Comparison of ENCODE assay signal across 1 cellular context in genomic region chr10:116599991-116600390, GRCh38.
TF ChIP-seq lines count a peak whose summit lies in the region.

No MANE protein-coding gene starts in this region.

TF ChIP-seq in GM23338, 12 proteins besides CTCF, POLR2A, EP300 and RAD21 (continued from another document):
- TF ChIP-seq ZNF462 (CRISPR knock-in tag; IDR thresholded peaks at IDR 0.05) (no peak), ETS1 (IDR thresholded peaks at IDR 0.05) (no peak), NANOG (IDR thresholded peaks at IDR 0.05; ENCODE audit: borderline replicate concordance) (no peak), EZH2phosphoT487 (IDR thresholded peaks at IDR 0.05; ENCODE audit: unreplicated experiment) (no peak), ZNF114 (CRISPR knock-in tag; IDR thresholded peaks at IDR 0.05) (no peak), POLR2AphosphoS5 (IDR thresholded peaks at IDR 0.05; ENCODE audit: low read depth) (no peak), CREB1 (CRISPR knock-in tag; IDR thresholded peaks at IDR 0.05; ENCODE audit: low read depth) (no peak)
TF ChIP-seq in GM23338: peak in this region for 0.
